Comparison of ENCODE assay signal across 8 cellular contexts in the genomic region with DNA sequence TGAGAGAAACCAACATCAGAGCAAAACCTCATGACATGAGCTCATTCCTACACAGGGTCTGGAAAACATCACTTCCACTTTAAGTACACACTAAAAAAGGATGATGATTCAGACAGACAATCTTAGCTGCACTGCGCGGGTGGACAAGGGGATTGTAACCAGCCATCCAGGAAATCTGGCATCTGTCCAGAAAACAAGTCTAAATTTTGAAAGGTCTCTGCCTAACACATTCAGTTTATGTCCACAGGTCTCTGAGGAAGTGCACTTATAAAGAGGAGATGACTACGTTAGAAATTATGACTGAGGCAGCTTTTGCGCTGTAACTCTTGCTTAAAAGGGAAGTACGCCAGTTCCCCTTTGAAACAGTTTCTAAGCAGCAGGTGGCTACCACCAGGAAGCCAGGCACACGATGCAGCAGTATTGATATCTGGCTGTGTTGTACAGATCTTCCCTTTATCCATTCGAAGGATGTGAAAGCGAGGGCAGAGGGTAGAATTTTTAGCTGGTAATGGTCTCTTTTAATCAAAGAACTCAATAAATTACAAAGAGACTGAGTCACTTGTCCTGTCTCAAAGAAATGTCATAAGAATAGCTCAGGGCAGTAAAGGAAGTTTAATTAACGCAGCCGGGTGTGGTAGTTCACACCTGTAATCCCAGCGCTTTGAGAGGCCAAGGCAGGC.
DNase-seq lines count a peak whose midpoint lies in the region; ATAC-seq and TF ChIP-seq lines count a peak whose summit lies in the region.

No MANE protein-coding gene starts in this region.

- TF ChIP-seq RAD21 in SK-N-SH (IDR thresholded peaks at IDR 0.05; ENCODE audit: low read length): no peak

- H4K20me1 ChIP-seq in SK-N-SH (ENCODE audit: insufficient read depth): no peaks in the 10 kb centered on the region

- ATAC-seq in GM19351 (IDR thresholded peaks at IDR 0.05; ENCODE audit: unreplicated experiment) (peak; percentile 92), HG03280 (IDR thresholded peaks at IDR 0.05; ENCODE audit: unreplicated experiment) (no peak)

- H3K9me3 ChIP-seq in SK-N-SH: no peaks in the 10 kb centered on the region
- H3K9me3 ChIP-seq in esophagus muscularis mucosa: no peaks in the 10 kb centered on the region

- H3K36me3 ChIP-seq in SK-N-SH (replicated peaks in 1 of 2; ENCODE audit: control insufficient read depth in 1 of 2, insufficient read depth in 2 of 2, low read length in 1 of 2): no peaks in the 10 kb centered on the region
- no peaks in the 10 kb centered on the region for H3K36me3 ChIP-seq in esophagus muscularis mucosa

- peak; percentile 84 to 85 for TF ChIP-seq EP300 in SK-N-SH (IDR thresholded peaks at IDR 0.05; ENCODE audit: borderline replicate concordance in 1 of 2, low read depth in 1 of 2, low read length in 1 of 2)
- TF ChIP-seq EP300 in esophagus muscularis mucosa (IDR thresholded peaks at IDR 0.05): no peak

- H3K27me3 ChIP-seq in SK-N-SH (ENCODE audit: insufficient read depth): no peaks in the 10 kb centered on the region
- no peaks in the 10 kb centered on the region for H3K27me3 ChIP-seq in esophagus muscularis mucosa

- TF ChIP-seq POLR2A in esophagus muscularis mucosa (IDR thresholded peaks at IDR 0.05; ENCODE audit: low read depth): no peak

- no peaks in the 10 kb centered on the region for H3K9me2 ChIP-seq in SK-N-SH

- WGBS in SK-N-SH (ENCODE audit: low lambda C conversion rate): 5% methylated on average over 11 of the region's 11 CpGs
- WGBS in esophagus muscularis mucosa: 16% methylated on average over 11 of the region's 11 CpGs

- no peak overlapping the region for H3K9ac ChIP-seq in SK-N-SH

- H3K4me3 ChIP-seq in SK-N-SH (ENCODE audit: low read depth in 2 of 2, low read length in 1 of 2) (peak overlapping the region in 1 of 2 experiments; percentile 0; a peak in 1 of 4 replicates), esophagus muscularis mucosa (peak overlapping the region in 3 of 4 donors; percentile 2 to 21 (median 3))

- DNase-seq in DMS153 (lab: John Stamatoyannopoulos, UW): peak; percentile 81
- peak; percentile 47 for DNase-seq in HK-2 (ENCODE audit: unreplicated experiment)
- no peak for DNase-seq in SK-N-SH
- DNase-seq in esophagus muscularis mucosa (ENCODE audit: extremely low spot score): peak; percentile 87
- DNase-seq in occipital lobe (lab: John Stamatoyannopoulos, UW): peak; percentile 44
- no peak for DNase-seq in D341Med (ENCODE audit: low spot score)

- POLR2A ChIA-PET in SK-N-SH (lab: Yijun Ruan, JAX): no interaction called here

- intact Hi-C loops in esophagus muscularis mucosa (cut with DNase I): no loop called here

- no peaks in the 10 kb centered on the region for H3K79me2 ChIP-seq in SK-N-SH (ENCODE audit: insufficient read depth)

- H3K4me1 ChIP-seq in SK-N-SH (ENCODE audit: control insufficient read depth in 1 of 2, insufficient read depth in 2 of 2, low read depth in 1 of 2, low read length in 1 of 2) (peaks cover 0 to 15% of the 10 kb centered on the region in 2 experiments; a peak in 2 of 4 replicates), esophagus muscularis mucosa (peaks cover 16 to 21% (median 19%) of the 10 kb centered on the region in 4 donors)

- CTCF ChIA-PET in SK-N-SH (lab: Yijun Ruan, JAX): interaction anchor here (0.6 to 1.0 kb wide), 4 partner anchors 218 to 1237 kb away, joined by 3 read pairs; no protein-coding TSS in a partner anchor

- H3K27ac ChIP-seq in SK-N-SH (ENCODE audit: low read depth in 2 of 2, low read length in 1 of 2) (peak overlapping the region; percentile 76 to 77; a peak in 3 of 4 replicates), esophagus muscularis mucosa (replicated peaks in 1 of 4) (peak overlapping the region; percentile 49 to 73 (median 62))

- TF ChIP-seq CTCF in SK-N-SH (IDR thresholded peaks at IDR 0.05) (no peak), esophagus muscularis mucosa (IDR thresholded peaks at IDR 0.05) (no peak)

- no peak overlapping the region for H2AFZ ChIP-seq in SK-N-SH (ENCODE audit: low read depth)

- peak overlapping the region; percentile 51 for H3K4me2 ChIP-seq in SK-N-SH

- peaks cover 24% of the 10 kb centered on the region for H3F3A ChIP-seq in SK-N-SH (replicated peaks; ENCODE audit: insufficient read depth)

TF ChIP-seq in SK-N-SH, 30 proteins besides CTCF, POLR2A, EP300 and RAD21 (continues in another document):
- 0 out of 2 replicates have a peak, but pooled peaks have one; percentile 48 for TF ChIP-seq FOXM1 (IDR thresholded peaks at IDR 0.05; ENCODE audit: low read depth)
- TF ChIP-seq EZH2phosphoT487 (IDR thresholded peaks at IDR 0.05; ENCODE audit: borderline replicate concordance, low read depth): no peak
- TF ChIP-seq SIN3A (IDR thresholded peaks at IDR 0.05; ENCODE audit: borderline replicate concordance, low read depth, low read length): peak; percentile 74; the same call in 1 of the 2 replicates
- TF ChIP-seq JUND (IDR thresholded peaks at IDR 0.05): peak; percentile 82
- TF ChIP-seq RXRA (IDR thresholded peaks at IDR 0.05; ENCODE audit: borderline replicate concordance, low read depth): peak; percentile 47; the same call in 1 of the 2 replicates
- peak; percentile 88 for TF ChIP-seq FOSL2 (IDR thresholded peaks at IDR 0.05; ENCODE audit: borderline replicate concordance, low read depth)
- peak; percentile 97 for TF ChIP-seq NFIC (IDR thresholded peaks at IDR 0.05; ENCODE audit: borderline replicate concordance)
- no peak; the same call in 1 of the 2 replicates for TF ChIP-seq GABPA (IDR thresholded peaks at IDR 0.05; ENCODE audit: low read depth)
- 0 out of 2 replicates have a peak, but pooled peaks have one; percentile 15 for TF ChIP-seq NRF1 (IDR thresholded peaks at IDR 0.05; ENCODE audit: low read depth, low read length)
- peak; percentile 99 for TF ChIP-seq TCF12 (IDR thresholded peaks at IDR 0.05)
- TF ChIP-seq MXI1 (IDR thresholded peaks at IDR 0.05; ENCODE audit: low read depth, low read length): no peak
- TF ChIP-seq ELF1 (IDR thresholded peaks at IDR 0.05): 0 out of 2 replicates have a peak, but pooled peaks have one; percentile 38
- TF ChIP-seq RCOR1 (IDR thresholded peaks at IDR 0.05; ENCODE audit: low read length): no peak
- TF ChIP-seq, protein P1, sequence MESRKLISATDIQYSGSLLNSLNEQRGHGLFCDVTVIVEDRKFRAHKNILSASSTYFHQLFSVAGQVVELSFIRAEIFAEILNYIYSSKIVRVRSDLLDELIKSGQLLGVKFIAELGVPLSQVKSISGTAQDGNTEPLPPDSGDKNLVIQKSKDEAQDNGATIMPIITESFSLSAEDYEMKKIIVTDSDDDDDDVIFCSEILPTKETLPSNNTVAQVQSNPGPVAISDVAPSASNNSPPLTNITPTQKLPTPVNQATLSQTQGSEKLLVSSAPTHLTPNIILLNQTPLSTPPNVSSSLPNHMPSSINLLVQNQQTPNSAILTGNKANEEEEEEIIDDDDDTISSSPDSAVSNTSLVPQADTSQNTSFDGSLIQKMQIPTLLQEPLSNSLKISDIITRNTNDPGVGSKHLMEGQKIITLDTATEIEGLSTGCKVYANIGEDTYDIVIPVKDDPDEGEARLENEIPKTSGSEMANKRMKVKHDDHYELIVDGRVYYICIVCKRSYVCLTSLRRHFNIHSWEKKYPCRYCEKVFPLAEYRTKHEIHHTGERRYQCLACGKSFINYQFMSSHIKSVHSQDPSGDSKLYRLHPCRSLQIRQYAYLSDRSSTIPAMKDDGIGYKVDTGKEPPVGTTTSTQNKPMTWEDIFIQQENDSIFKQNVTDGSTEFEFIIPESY (IDR thresholded peaks at IDR 0.05; ENCODE audit: borderline replicate concordance, low read depth): peak; percentile 61; the same call in 1 of the 2 replicates
- peak; percentile 77 for TF ChIP-seq POLR2AphosphoS5 (IDR thresholded peaks at IDR 0.05; ENCODE audit: low read depth, low read length)
- no peak for TF ChIP-seq CHD2 (IDR thresholded peaks at IDR 0.05; ENCODE audit: low read length, partially characterized antibody)
- TF ChIP-seq, protein P2, sequence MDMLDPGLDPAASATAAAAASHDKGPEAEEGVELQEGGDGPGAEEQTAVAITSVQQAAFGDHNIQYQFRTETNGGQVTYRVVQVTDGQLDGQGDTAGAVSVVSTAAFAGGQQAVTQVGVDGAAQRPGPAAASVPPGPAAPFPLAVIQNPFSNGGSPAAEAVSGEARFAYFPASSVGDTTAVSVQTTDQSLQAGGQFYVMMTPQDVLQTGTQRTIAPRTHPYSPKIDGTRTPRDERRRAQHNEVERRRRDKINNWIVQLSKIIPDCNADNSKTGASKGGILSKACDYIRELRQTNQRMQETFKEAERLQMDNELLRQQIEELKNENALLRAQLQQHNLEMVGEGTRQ (IDR thresholded peaks at IDR 0.05; ENCODE audit: borderline replicate concordance, low read depth, low read length): no peak
- TF ChIP-seq MEF2A (IDR thresholded peaks at IDR 0.05; ENCODE audit: borderline replicate concordance, low read depth): peak; percentile 95
- TF ChIP-seq, protein P3, sequence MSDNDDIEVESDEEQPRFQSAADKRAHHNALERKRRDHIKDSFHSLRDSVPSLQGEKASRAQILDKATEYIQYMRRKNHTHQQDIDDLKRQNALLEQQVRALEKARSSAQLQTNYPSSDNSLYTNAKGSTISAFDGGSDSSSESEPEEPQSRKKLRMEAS (IDR thresholded peaks at IDR 0.05; ENCODE audit: low read depth): peak; percentile 86

Comparison
In these comparisons a context has a peak if more than half of its experiments do, and no peak if none do; other contexts are left out.
1. DNase-seq: peak in DMS153 (single experiment), HK-2 (single experiment), esophagus muscularis mucosa (single experiment) and occipital lobe (single experiment); none in SK-N-SH (single experiment) and D341Med (single experiment).